In the genomic region with DNA sequence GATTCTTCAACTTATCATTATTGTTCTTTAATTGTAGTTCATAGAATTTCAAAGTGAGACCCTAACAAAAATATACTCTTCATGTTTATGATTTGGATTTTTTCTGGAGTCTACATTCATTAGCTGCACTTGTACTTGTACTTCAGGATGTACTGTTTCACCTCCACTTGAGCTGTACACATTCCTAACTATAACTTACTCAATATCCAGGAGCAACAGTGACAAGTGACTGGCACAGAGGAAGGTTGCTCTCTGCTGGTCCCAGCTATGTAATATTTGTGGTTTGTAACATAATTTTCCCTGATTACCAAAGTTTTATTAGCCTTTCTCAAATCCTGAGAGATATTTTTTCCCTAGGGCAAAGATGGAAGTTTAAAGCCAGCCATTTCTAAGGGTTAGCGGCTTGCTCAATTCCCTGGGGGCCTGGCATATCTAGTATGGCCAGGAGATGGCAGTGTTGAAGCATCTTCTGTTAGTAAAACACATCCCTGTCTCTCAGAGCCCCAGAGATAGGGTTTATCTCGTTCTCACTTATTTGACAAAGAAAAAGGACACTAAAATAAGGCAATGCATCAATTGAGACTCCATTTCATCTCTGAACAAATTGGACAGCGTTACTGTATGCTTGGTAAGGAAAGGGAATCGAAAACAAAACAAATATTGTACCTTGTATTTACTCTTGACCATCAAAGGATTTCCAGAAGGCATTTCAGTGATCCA, we compare ENCODE assay signal across 1 cellular context.
TF ChIP-seq lines count a peak whose summit lies in the region.

No MANE protein-coding gene starts in this region.

TF ChIP-seq in HepG2, 621 proteins besides CTCF, POLR2A, EP300 and RAD21:
- peak; percentile 18; the same call in 1 of the 2 replicates for TF ChIP-seq CEBPG (CRISPR knock-in tag; IDR thresholded peaks at IDR 0.05)
- peak; percentile 71 for TF ChIP-seq STAG1 (CRISPR knock-in tag; IDR thresholded peaks at IDR 0.05)
- peak; percentile 40; the same call in 1 of the 2 replicates for TF ChIP-seq CEBPB (IDR thresholded peaks at IDR 0.05; ENCODE audit: borderline replicate concordance, low read depth, low read length)
- no peak for TF ChIP-seq ZNF232 (CRISPR knock-in tag; IDR thresholded peaks at IDR 0.05; ENCODE audit: borderline replicate concordance)
- TF ChIP-seq, protein P1, sequence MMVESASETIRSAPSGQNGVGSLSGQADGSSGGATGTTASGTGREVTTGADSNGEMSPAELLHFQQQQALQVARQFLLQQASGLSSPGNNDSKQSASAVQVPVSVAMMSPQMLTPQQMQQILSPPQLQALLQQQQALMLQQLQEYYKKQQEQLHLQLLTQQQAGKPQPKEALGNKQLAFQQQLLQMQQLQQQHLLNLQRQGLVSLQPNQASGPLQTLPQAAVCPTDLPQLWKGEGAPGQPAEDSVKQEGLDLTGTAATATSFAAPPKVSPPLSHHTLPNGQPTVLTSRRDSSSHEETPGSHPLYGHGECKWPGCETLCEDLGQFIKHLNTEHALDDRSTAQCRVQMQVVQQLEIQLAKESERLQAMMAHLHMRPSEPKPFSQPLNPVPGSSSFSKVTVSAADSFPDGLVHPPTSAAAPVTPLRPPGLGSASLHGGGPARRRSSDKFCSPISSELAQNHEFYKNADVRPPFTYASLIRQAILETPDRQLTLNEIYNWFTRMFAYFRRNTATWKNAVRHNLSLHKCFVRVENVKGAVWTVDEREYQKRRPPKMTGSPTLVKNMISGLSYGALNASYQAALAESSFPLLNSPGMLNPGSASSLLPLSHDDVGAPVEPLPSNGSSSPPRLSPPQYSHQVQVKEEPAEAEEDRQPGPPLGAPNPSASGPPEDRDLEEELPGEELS (CRISPR knock-in tag; IDR thresholded peaks at IDR 0.05), result no peak
- TF ChIP-seq, protein P2, sequence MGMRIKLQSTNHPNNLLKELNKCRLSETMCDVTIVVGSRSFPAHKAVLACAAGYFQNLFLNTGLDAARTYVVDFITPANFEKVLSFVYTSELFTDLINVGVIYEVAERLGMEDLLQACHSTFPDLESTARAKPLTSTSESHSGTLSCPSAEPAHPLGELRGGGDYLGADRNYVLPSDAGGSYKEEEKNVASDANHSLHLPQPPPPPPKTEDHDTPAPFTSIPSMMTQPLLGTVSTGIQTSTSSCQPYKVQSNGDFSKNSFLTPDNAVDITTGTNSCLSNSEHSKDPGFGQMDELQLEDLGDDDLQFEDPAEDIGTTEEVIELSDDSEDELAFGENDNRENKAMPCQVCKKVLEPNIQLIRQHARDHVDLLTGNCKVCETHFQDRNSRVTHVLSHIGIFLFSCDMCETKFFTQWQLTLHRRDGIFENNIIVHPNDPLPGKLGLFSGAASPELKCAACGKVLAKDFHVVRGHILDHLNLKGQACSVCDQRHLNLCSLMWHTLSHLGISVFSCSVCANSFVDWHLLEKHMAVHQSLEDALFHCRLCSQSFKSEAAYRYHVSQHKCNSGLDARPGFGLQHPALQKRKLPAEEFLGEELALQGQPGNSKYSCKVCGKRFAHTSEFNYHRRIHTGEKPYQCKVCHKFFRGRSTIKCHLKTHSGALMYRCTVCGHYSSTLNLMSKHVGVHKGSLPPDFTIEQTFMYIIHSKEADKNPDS (CRISPR knock-in tag; IDR thresholded peaks at IDR 0.05), result no peak
- TF ChIP-seq ZNF343 (CRISPR knock-in tag; IDR thresholded peaks at IDR 0.05), result no peak
- peak; percentile 41; the same call in 1 of the 2 replicates for TF ChIP-seq SMC3 (IDR thresholded peaks at IDR 0.05; ENCODE audit: low read length)
- TF ChIP-seq, protein P3, sequence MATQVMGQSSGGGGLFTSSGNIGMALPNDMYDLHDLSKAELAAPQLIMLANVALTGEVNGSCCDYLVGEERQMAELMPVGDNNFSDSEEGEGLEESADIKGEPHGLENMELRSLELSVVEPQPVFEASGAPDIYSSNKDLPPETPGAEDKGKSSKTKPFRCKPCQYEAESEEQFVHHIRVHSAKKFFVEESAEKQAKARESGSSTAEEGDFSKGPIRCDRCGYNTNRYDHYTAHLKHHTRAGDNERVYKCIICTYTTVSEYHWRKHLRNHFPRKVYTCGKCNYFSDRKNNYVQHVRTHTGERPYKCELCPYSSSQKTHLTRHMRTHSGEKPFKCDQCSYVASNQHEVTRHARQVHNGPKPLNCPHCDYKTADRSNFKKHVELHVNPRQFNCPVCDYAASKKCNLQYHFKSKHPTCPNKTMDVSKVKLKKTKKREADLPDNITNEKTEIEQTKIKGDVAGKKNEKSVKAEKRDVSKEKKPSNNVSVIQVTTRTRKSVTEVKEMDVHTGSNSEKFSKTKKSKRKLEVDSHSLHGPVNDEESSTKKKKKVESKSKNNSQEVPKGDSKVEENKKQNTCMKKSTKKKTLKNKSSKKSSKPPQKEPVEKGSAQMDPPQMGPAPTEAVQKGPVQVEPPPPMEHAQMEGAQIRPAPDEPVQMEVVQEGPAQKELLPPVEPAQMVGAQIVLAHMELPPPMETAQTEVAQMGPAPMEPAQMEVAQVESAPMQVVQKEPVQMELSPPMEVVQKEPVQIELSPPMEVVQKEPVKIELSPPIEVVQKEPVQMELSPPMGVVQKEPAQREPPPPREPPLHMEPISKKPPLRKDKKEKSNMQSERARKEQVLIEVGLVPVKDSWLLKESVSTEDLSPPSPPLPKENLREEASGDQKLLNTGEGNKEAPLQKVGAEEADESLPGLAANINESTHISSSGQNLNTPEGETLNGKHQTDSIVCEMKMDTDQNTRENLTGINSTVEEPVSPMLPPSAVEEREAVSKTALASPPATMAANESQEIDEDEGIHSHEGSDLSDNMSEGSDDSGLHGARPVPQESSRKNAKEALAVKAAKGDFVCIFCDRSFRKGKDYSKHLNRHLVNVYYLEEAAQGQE (IDR thresholded peaks at IDR 0.05; ENCODE audit: borderline replicate concordance in 1 of 2, low read depth in 1 of 2, low read length in 2 of 2), result no peak
- TF ChIP-seq ZNF260 (CRISPR knock-in tag; IDR thresholded peaks at IDR 0.05; ENCODE audit: borderline replicate concordance, low read depth), result no peak
